Comparison of ENCODE assay signal across 3 cellular contexts in genomic region chr5:2610986-2611385, GRCh38.
"Had no signal": no experiment of that assay in that cellular context is flagged by ENCODE, and none has a peak within 500 bp of the region (broad histone marks: within the 10 kb centered on the region; RNA-seq: fewer than 3 reads in every experiment).

No MANE protein-coding gene starts in this region.

- H3K4me3 ChIP-seq: GM12878 had no signal

- ATAC-seq: GM12878 had no signal

- DNase-seq: GDM1, GF-D8 had no signal
